Comparison of ENCODE assay signal across 23 cellular contexts in genomic region chr3:48700750-48701405, GRCh38. TPM values are rescaled to one million over a fixed set of nuclear protein-coding genes. Genes with fewer than 3 reads are reported as not detected.
DNase-seq lines count a peak whose midpoint lies in the region; ATAC-seq and TF ChIP-seq lines count a peak whose summit lies in the region.
"Had no signal": no experiment of that assay in that cellular context is flagged by ENCODE, and none has a peak within 500 bp of the region (broad histone marks: within the 10 kb centered on the region; RNA-seq: fewer than 3 reads in every experiment).

No MANE protein-coding gene starts in this region.

- H2AK5ac ChIP-seq in IMR-90 (ENCODE audit: low read depth, low read length): 0 out of 2 replicates have a peak overlapping the region, but pooled peaks have one; percentile 15

- peak overlapping the region; percentile 29 for H2BK5ac ChIP-seq in IMR-90 (ENCODE audit: low read depth, low read length, poor library complexity, severe bottlenecking)

- peak; percentile 36 for ATAC-seq in IMR-90 (ENCODE audit: low read depth)
- ATAC-seq in left colon: peak; percentile 60
- ATAC-seq: HepG2, K562 had no signal

- no peak overlapping the region for H3K23ac ChIP-seq in IMR-90 (ENCODE audit: low read depth, low read length)

- peaks cover 27 to 72% of the 10 kb centered on the region in 2 experiments for H3K79me1 ChIP-seq in IMR-90 (ENCODE audit: low read depth in 1 of 2, low read length in 2 of 2)

- H3K4me2 ChIP-seq in IMR-90 (ENCODE audit: low read depth, low read length): peak overlapping the region; percentile 31; the same call in 1 of the 2 replicates
- H3K4me2 ChIP-seq: PC-9 had no signal

- H4K8ac ChIP-seq in IMR-90 (ENCODE audit: low read depth in 2 of 2, low read length in 2 of 2): no peak overlapping the region

- TF ChIP-seq POLR2A in IMR-90 (IDR thresholded peaks at IDR 0.05; ENCODE audit: low read depth, low read length): no peak

- no TSS peak for BruUV-seq in IMR-90 (replicated peaks; lab: Mats Ljungman, UMichigan)

- no peak for DNase-seq in IMR-90
- DNase-seq in left colon: no peak
- peak; percentile 51 for DNase-seq in renal cortical epithelial cell (ENCODE audit: low read depth)
- no peak for DNase-seq in NCI-H510A (lab: John Stamatoyannopoulos, UW)
- no peak for DNase-seq in WERI-Rb-1
- no peak for DNase-seq in NCI-H146 (lab: John Stamatoyannopoulos, UW)
- no peak for DNase-seq in DMS53 (lab: John Stamatoyannopoulos, UW)
- DNase-seq: CD8-positive, alpha-beta memory T cell; DND-41; MV-4-11; NCI-H1105; NCI-H1436 treated with DMSO at 0.1 percent for 48 hours; NCI-H1930; NCI-H2107; NCI-H524 treated with DMSO at 0.1 percent for 48 hours; NCI-H774; PC-9; SHP77 had no signal

- intact Hi-C loops in IMR-90 (cut with micrococcal nuclease) (no loop called here), left colon (cut with DNase I, micrococcal nuclease) (no loop called here)

- H2AFZ ChIP-seq in IMR-90 (replicated peaks; ENCODE audit: low read length, poor library complexity): no peak overlapping the region
- H2AFZ ChIP-seq: PC-9 had no signal

- 100% methylated on average over 2 of the region's 11 CpGs; no CpG with 5 or more reads in 1 of the 2 experiments for WGBS in IMR-90 (ENCODE audit: extremely low coverage in 2 of 2, insufficient read length in 1 of 2), 2 experiments

- H4K5ac ChIP-seq in IMR-90 (ENCODE audit: low read depth, low read length): no peak overlapping the region

- no peak overlapping the region for H3K18ac ChIP-seq in IMR-90 (ENCODE audit: low read depth, low read length)

- no peak overlapping the region for H2BK15ac ChIP-seq in IMR-90 (ENCODE audit: low read depth, low read length)

- no peak overlapping the region for H2AK9ac ChIP-seq in IMR-90 (replicated peaks; ENCODE audit: low read depth, low read length, poor library complexity)

- H3K4me3 ChIP-seq in HUES48 (ENCODE audit: low read depth, low read length): no peak overlapping the region
- H3K4me3 ChIP-seq in IMR-90 (ENCODE audit: insufficient read depth, low read depth, low read length): no peak overlapping the region
- H3K4me3 ChIP-seq in WERI-Rb-1 (ENCODE audit: low read depth, low read length): no peak overlapping the region
- H3K4me3 ChIP-seq: K562, PC-9 had no signal

- peaks cover 97% of the 10 kb centered on the region for H4K20me1 ChIP-seq in IMR-90 (ENCODE audit: insufficient read depth, low read length)

- no peak overlapping the region for H3K9ac ChIP-seq in HUES48 (ENCODE audit: low read depth, low read length)
- H3K9ac ChIP-seq in IMR-90 (ENCODE audit: low read depth, low read length): no peak overlapping the region

- H3K9me3 ChIP-seq in HUES48 (ENCODE audit: control insufficient read depth, insufficient read depth, low read length): no peaks in the 10 kb centered on the region
- H3K9me3 ChIP-seq in IMR-90 (ENCODE audit: control insufficient read depth, insufficient read depth, low read length): no peaks in the 10 kb centered on the region
- H3K9me3 ChIP-seq in WERI-Rb-1 (ENCODE audit: severe bottlenecking): no peaks in the 10 kb centered on the region

- no peak overlapping the region for H3K14ac ChIP-seq in IMR-90 (replicated peaks; ENCODE audit: low read depth, low read length)

- H3K27ac ChIP-seq in HUES48 (ENCODE audit: low read depth, low read length) (peak overlapping the region; percentile 57), IMR-90 (ENCODE audit: insufficient read depth, low read length) (no peak overlapping the region; the same call in 1 of the 2 replicates), WERI-Rb-1 (no peak overlapping the region)
- H3K27ac ChIP-seq: HL-60, PC-9 had no signal

- H2BK20ac ChIP-seq in IMR-90 (ENCODE audit: low read depth, low read length): no peak overlapping the region

- no peaks in the 10 kb centered on the region for H3K27me3 ChIP-seq in HUES48 (ENCODE audit: control insufficient read depth, insufficient read depth, low read length)
- H3K27me3 ChIP-seq in IMR-90 (ENCODE audit: control insufficient read depth, insufficient read depth, low read length): no peaks in the 10 kb centered on the region
- no peaks in the 10 kb centered on the region for H3K27me3 ChIP-seq in WERI-Rb-1 (ENCODE audit: insufficient read depth, low read depth, severe bottlenecking)

- CTCF ChIA-PET in IMR-90 (lab: Yijun Ruan, JAX): interaction anchor here (1.0 kb wide), 1 partner anchor 452 kb away, joined by 3 read pairs; no protein-coding TSS in a partner anchor

- TF ChIP-seq RAD21 in IMR-90 (IDR thresholded peaks at IDR 0.05; ENCODE audit: low read length): no peak

- no peak overlapping the region for H3K56ac ChIP-seq in IMR-90 (ENCODE audit: extremely low read depth, insufficient read depth, low read length)

- H3K4me1 ChIP-seq in HUES48 (ENCODE audit: control insufficient read depth, insufficient read depth, low read length): peaks cover 11% of the 10 kb centered on the region
- peaks cover 8% of the 10 kb centered on the region for H3K4me1 ChIP-seq in IMR-90 (ENCODE audit: control insufficient read depth, insufficient read depth, low read length)

- H2BK120ac ChIP-seq in IMR-90 (ENCODE audit: low read depth, low read length): no peak overlapping the region

- TF ChIP-seq CTCF in IMR-90 (conservative IDR thresholded peaks at IDR 0.05; ENCODE audit: low read depth, low read length) (no peak), WERI-Rb-1 (IDR thresholded peaks at IDR 0.05; ENCODE audit: low read depth, low read length) (no peak)

- peaks cover 43% of the 10 kb centered on the region for H3K36me3 ChIP-seq in HUES48 (ENCODE audit: control insufficient read depth, insufficient read depth, low read length)
- H3K36me3 ChIP-seq in IMR-90 (ENCODE audit: control insufficient read depth, insufficient read depth, low read length): peaks cover 24% of the 10 kb centered on the region
- H3K36me3 ChIP-seq in WERI-Rb-1: peaks cover 79% of the 10 kb centered on the region

- POLR2A ChIA-PET in IMR-90 (lab: Charles Lee; ENCODE audit: unreplicated experiment): interaction anchor here (0.7 kb wide), 1 partner anchor 38 kb away, joined by 15 read pairs; the partner anchor contains the start of gene CELSR3

- dilution Hi-C loops in IMR-90 (cut with HindIII; ENCODE audit: low sequenced_read_pairs, unreplicated experiment): no loop called here

- H4K91ac ChIP-seq in IMR-90 (ENCODE audit: insufficient read depth, low read depth, low read length): no peak overlapping the region

- in situ Hi-C loops in IMR-90 (cut with MboI; ENCODE audit: low sequenced_read_pairs): no loop called here

- H3K4ac ChIP-seq in IMR-90 (ENCODE audit: low read depth, low read length): no peak overlapping the region

- H3K9me1 ChIP-seq in IMR-90 (ENCODE audit: insufficient read depth, low read length): peaks cover 23% of the 10 kb centered on the region

TF ChIP-seq in IMR-90, 13 proteins besides CTCF, POLR2A, EP300 and RAD21:
- TF ChIP-seq CEBPB (IDR thresholded peaks at IDR 0.05; ENCODE audit: low read depth, low read length): peak; percentile 28; the same call in 1 of the 2 replicates
- no peak for TF ChIP-seq USF2 (IDR thresholded peaks at IDR 0.05; ENCODE audit: low read depth, low read length)
- TF ChIP-seq CHD1 (IDR thresholded peaks at IDR 0.05; ENCODE audit: low read depth, low read length): no peak

RNA-seq across cellular contexts. Expression of gene NCKIPSD, which starts 15.2 kb away (rescaled TPM):
- 21.0 and 21.9 TPM in 2 replicates for total RNA-seq in IMR-90 (2012; rRNA removed)
- polyA plus RNA-seq in IMR-90 (2012; rRNA removed): 38.3 and 42.3 TPM in 2 replicates
- 15.5 and 40.7 TPM in 2 replicates for polyA plus RNA-seq in IMR-90 (2012; cell fraction: cytosol; rRNA removed)
- 71.9 and 123 TPM in 2 replicates for polyA plus RNA-seq in IMR-90 (2012; cell fraction: nucleus; rRNA removed; ENCODE audit: low replicate concordance)
- total RNA-seq in left colon: 10 to 100 TPM; 19.5 to 24.8 TPM
- total RNA-seq in renal cortical epithelial cell: 6.3 and 26.7 TPM in 2 replicates

RNA-seq across cellular contexts. Expression of gene IP6K2, which starts 16.1 kb away (rescaled TPM):
- 73.7 and 76.9 TPM in 2 replicates for total RNA-seq in IMR-90 (2012; rRNA removed)
- polyA plus RNA-seq in IMR-90 (2012; rRNA removed): 155 and 169 TPM in 2 replicates
- polyA plus RNA-seq in IMR-90 (2012; cell fraction: cytosol; rRNA removed): 86.6 and 128 TPM in 2 replicates
- polyA plus RNA-seq in IMR-90 (2012; cell fraction: nucleus; rRNA removed; ENCODE audit: low replicate concordance): 518 and 581 TPM in 2 replicates
- total RNA-seq in left colon: 100 to 1,000 TPM; 112 to 128 TPM
- total RNA-seq in renal cortical epithelial cell: 50.7 and 96.5 TPM in 2 replicates

RNA-seq across cellular contexts. Expression of gene CELSR3, which starts 38.2 kb away (rescaled TPM):
- total RNA-seq in IMR-90 (2012; rRNA removed) (0.18 and 0.28 TPM in 2 replicates), left colon (1 to 10 TPM; 1.4 to 2.4 TPM), renal cortical epithelial cell (1.9 and 2.7 TPM in 2 replicates)
- polyA plus RNA-seq in IMR-90 (2012; rRNA removed): 0.59 and 0.63 TPM in 2 replicates
- polyA plus RNA-seq in IMR-90 (2012; cell fraction: cytosol; rRNA removed): 0.21 and 0.46 TPM in 2 replicates
- polyA plus RNA-seq in IMR-90 (2012; cell fraction: nucleus; rRNA removed; ENCODE audit: low replicate concordance): 2.5 and 3.7 TPM in 2 replicates
- polyA plus RNA-seq: CD14-positive monocyte had no signal
